In genomic region chr21:17930102-17930501, GRCh38 we compare ENCODE assay signal across 1 cellular context.
TF ChIP-seq lines count a peak whose summit lies in the region.

No MANE protein-coding gene starts in this region.

TF ChIP-seq in HCT116, 20 proteins besides CTCF, POLR2A, EP300 and RAD21 (continued from another document):
- no peak for TF ChIP-seq MAX (IDR thresholded peaks at IDR 0.05)
- no peak for TF ChIP-seq SIN3A (IDR thresholded peaks at IDR 0.05; ENCODE audit: low read depth)
- TF ChIP-seq ATF3 (IDR thresholded peaks at IDR 0.05) = no peak
- no peak for TF ChIP-seq FOSL1 (IDR thresholded peaks at IDR 0.05; ENCODE audit: low read depth)
- no peak for TF ChIP-seq EZH2phosphoT487 (IDR thresholded peaks at IDR 0.05; ENCODE audit: borderline replicate concordance)
- TF ChIP-seq EGR1 (IDR thresholded peaks at IDR 0.05; ENCODE audit: low read depth) = no peak
- no peak for TF ChIP-seq ZBTB33 (IDR thresholded peaks at IDR 0.05; ENCODE audit: extremely low read depth, insufficient replicate concordance, low read length)
- no peak for TF ChIP-seq ELF1 (IDR thresholded peaks at IDR 0.05; ENCODE audit: borderline replicate concordance, low read depth)
- no peak for TF ChIP-seq EZH2 (IDR thresholded peaks at IDR 0.05)
- TF ChIP-seq CBX3 (IDR thresholded peaks at IDR 0.05; ENCODE audit: low read depth) = no peak
- no peak for TF ChIP-seq YY1 (IDR thresholded peaks at IDR 0.05; ENCODE audit: extremely low read depth, insufficient replicate concordance, low read depth, low read length)
- TF ChIP-seq ZFX (IDR thresholded peaks at IDR 0.05) = no peak
- no peak for TF ChIP-seq ZNF274 (IDR thresholded peaks at IDR 0.05; ENCODE audit: low read depth, low read length)
- TF ChIP-seq POLR2AphosphoS5 (IDR thresholded peaks at IDR 0.05; ENCODE audit: low read depth, low read length) = no peak
- no peak for TF ChIP-seq SRF (IDR thresholded peaks at IDR 0.05; ENCODE audit: low read depth)
TF ChIP-seq in HCT116: peak in this region for 0.
